ENCODE assay signal across 19 cellular contexts in genomic region chr7:23212395-23212794, GRCh38. TPM values are rescaled to one million over a fixed set of nuclear protein-coding genes. Genes with fewer than 3 reads are reported as not detected.
DNase-seq lines count a peak whose midpoint lies in the region; ATAC-seq, FAIRE-seq and TF ChIP-seq lines count a peak whose summit lies in the region.
"Had no signal": no experiment of that assay in that cellular context is flagged by ENCODE, and none has a peak within 500 bp of the region (broad histone marks: within the 10 kb centered on the region; RNA-seq: fewer than 3 reads in every experiment).

No MANE protein-coding gene starts in this region.

- peak overlapping the region; percentile 61 for H3K27ac ChIP-seq in VCaP
- H3K27ac ChIP-seq in H1 (ENCODE audit: low read depth, low read length) = no peak overlapping the region
- H3K27ac ChIP-seq: A549, HL-60, KMS-11 had no signal

- TF ChIP-seq CTCF in VCaP (conservative IDR thresholded peaks at IDR 0.05) (no peak), H1 (IDR thresholded peaks at IDR 0.05; ENCODE audit: control extremely low read depth in 1 of 3, insufficient read depth in 1 of 3, low read depth in 1 of 3, low read length in 3 of 3) (no peak), nephron (IDR thresholded peaks at IDR 0.05; ENCODE audit: unreplicated experiment in 3 of 3) (no peak), type B pancreatic cell (conservative IDR thresholded peaks at IDR 0.05) (no peak)

- no peak for FAIRE-seq in H1 (lab: Jason Lieb, UNC)
- FAIRE-seq: A549, D721Med, H54, HTR-8/SVneo had no signal

- H3K9me3 ChIP-seq in H1 (ENCODE audit: insufficient read depth in 2 of 2, low read depth in 1 of 2, low read length in 1 of 2) = no peaks in the 10 kb centered on the region
- H3K9me3 ChIP-seq: A549, Caco-2 had no signal

- H2BK15ac ChIP-seq in H1 (ENCODE audit: low read length) = no peak overlapping the region

- no peak overlapping the region for H3K4ac ChIP-seq in H1 (replicated peaks; ENCODE audit: insufficient read length, low read depth, low read length)

- POLR2A ChIA-PET in H1 (lab: Charles Lee; ENCODE audit: partially characterized antibody) = interaction anchor here (0.8 to 2.0 kb wide), 5 partner anchors 9 to 402 kb away, joined by 3 to 5 read pairs (median 4); no protein-coding TSS in a partner anchor

- H3K36me3 Mint-ChIP-seq in nephron (ENCODE audit: low read depth) = no peaks in the 10 kb centered on the region
- H3K36me3 Mint-ChIP-seq in type B pancreatic cell = no peaks in the 10 kb centered on the region
- no peaks in the 10 kb centered on the region for H3K36me3 Mint-ChIP-seq in activated T-cell treated with anti-CD3 and anti-CD28 coated beads, Interleukin-2, amount 50 U/mL, for 72 hours (ENCODE audit: insufficient read depth in 2 of 2)

- no peak for DNase-seq in H1 (ENCODE audit: low read depth in 1 of 2, low spot score in 2 of 2)
- DNase-seq in type B pancreatic cell (ENCODE audit: extremely low spot score, unreplicated experiment) = no peak
- DNase-seq in activated T-cell treated with anti-CD3 and anti-CD28 coated beads, Interleukin-2, amount 50 U/mL, for 72 hours = no peak
- no peak for DNase-seq in activated effector memory CD4-positive, alpha-beta T cell treated with anti-CD3 and anti-CD28 coated beads, Interleukin-2, amount 50 U/mL, for 16 hours
- DNase-seq: AML-193; Caco-2; CD4-positive, alpha-beta T cell; GF-D8; HCEC 1CT had no signal

- TF ChIP-seq POLR2A in H1 (IDR thresholded peaks at IDR 0.05; ENCODE audit: control extremely low read depth in 1 of 2, low read depth in 2 of 2, low read length in 2 of 2) = no peak

- WGBS in H1 (ENCODE audit: extremely low coverage in 1 of 2, insufficient coverage in 1 of 2, insufficient read length in 1 of 2, insufficient replicate concordance in 2 of 2, low coverage in 1 of 2, low lambda C conversion rate in 2 of 2, missing lambda C conversion rate in 1 of 2), 2 experiments = 80% methylated on average over 2 of the region's 2 CpGs; no CpG with 5 or more reads in 1 of the 2 experiments

- no peaks in the 10 kb centered on the region for H4K20me1 ChIP-seq in H1 (replicated peaks in 1 of 2; ENCODE audit: control insufficient read depth in 1 of 2, insufficient read depth in 2 of 2, low read length in 2 of 2)

- H2AK5ac ChIP-seq in H1 (ENCODE audit: low read depth, low read length) = no peak overlapping the region

- no peak overlapping the region for H3K4me3 Mint-ChIP-seq in nephron
- H3K4me3 Mint-ChIP-seq in type B pancreatic cell = peak overlapping the region; percentile 30
- H3K4me3 Mint-ChIP-seq in activated T-cell treated with anti-CD3 and anti-CD28 coated beads, Interleukin-2, amount 50 U/mL, for 72 hours = no peak overlapping the region
- H3K4me3 Mint-ChIP-seq: CD4-positive, alpha-beta T cell; IgD-negative memory B cell had no signal

- no peak overlapping the region for H2BK120ac ChIP-seq in H1 (replicated peaks; ENCODE audit: low read depth, low read length)

- no peak overlapping the region; a peak in 1 of 4 replicates for H3K4me2 ChIP-seq in H1 (ENCODE audit: insufficient read depth in 1 of 2, low read depth in 2 of 2, low read length in 2 of 2)
- H3K4me2 ChIP-seq: A549, KMS-11 had no signal

- no peak overlapping the region for H2BK12ac ChIP-seq in H1 (ENCODE audit: low read depth, low read length)

- H3K79me2 ChIP-seq in H1 (ENCODE audit: control insufficient read depth in 1 of 2, insufficient read depth in 2 of 2, low read length in 2 of 2) = no peaks in the 10 kb centered on the region

- H3K23ac ChIP-seq in H1 (ENCODE audit: insufficient read length) = no peak overlapping the region

- CTCF ChIA-PET in H1 (lab: Charles Lee; ENCODE audit: partially characterized antibody) = no interaction called here

- H3K56ac ChIP-seq in H1 (replicated peaks; ENCODE audit: insufficient read length, low read depth, low read length) = no peak overlapping the region

- H3K27ac Mint-ChIP-seq in nephron = peak overlapping the region; percentile 95 to 98 (median 96)
- peak overlapping the region; percentile 81 for H3K27ac Mint-ChIP-seq in type B pancreatic cell
- H3K27ac Mint-ChIP-seq in activated T-cell treated with anti-CD3 and anti-CD28 coated beads, Interleukin-2, amount 50 U/mL, for 72 hours = no peak overlapping the region
- H3K27ac Mint-ChIP-seq: CD4-positive, alpha-beta T cell; IgD-negative memory B cell had no signal

- no peaks in the 10 kb centered on the region; a peak in 2 of 7 replicates for H3K27me3 ChIP-seq in H1 (replicated peaks in 1 of 4; ENCODE audit: control insufficient read depth in 3 of 4, extremely low read depth in 1 of 4, insufficient read depth in 3 of 4, low read length in 3 of 4)

- no peaks in the 10 kb centered on the region for H3K36me3 ChIP-seq in H1 (ENCODE audit: control insufficient read depth in 2 of 4, insufficient read depth in 4 of 4, low read length in 3 of 4)

- H3K4me1 ChIP-seq in H1 (replicated peaks in 1 of 4; ENCODE audit: control insufficient read depth in 3 of 4, insufficient read depth in 4 of 4, low read length in 3 of 4) = no peaks in the 10 kb centered on the region; a peak in 2 of 7 replicates
- H3K4me1 ChIP-seq: A549 had no signal

- no peaks in the 10 kb centered on the region for H3K23me2 ChIP-seq in H1 (ENCODE audit: low read depth, low read length)

- no peak for TF ChIP-seq EP300 in H1 (IDR thresholded peaks at IDR 0.05; ENCODE audit: borderline replicate concordance in 1 of 2, low read depth in 2 of 2, low read length in 2 of 2)

- no peak overlapping the region for H3K9ac ChIP-seq in H1 (replicated peaks in 1 of 4; ENCODE audit: extremely low read depth in 1 of 4, low read depth in 3 of 4, low read length in 3 of 4)
- H3K9ac ChIP-seq: KMS-11 had no signal

- H2BK20ac ChIP-seq in H1 (ENCODE audit: low read length) = no peak overlapping the region

- H4K91ac ChIP-seq in H1 (replicated peaks; ENCODE audit: insufficient read length, low read length) = no peak overlapping the region

- H3K9me3 Mint-ChIP-seq in nephron (no peaks in the 10 kb centered on the region), type B pancreatic cell (no peaks in the 10 kb centered on the region)
- H3K9me3 Mint-ChIP-seq in activated T-cell treated with anti-CD3 and anti-CD28 coated beads, Interleukin-2, amount 50 U/mL, for 72 hours = no peaks in the 10 kb centered on the region
- H3K9me3 Mint-ChIP-seq: CD4-positive, alpha-beta T cell; IgD-negative memory B cell had no signal

- no peak overlapping the region for H2BK5ac ChIP-seq in H1 (ENCODE audit: low read depth, low read length)

- H3K18ac ChIP-seq in H1 (ENCODE audit: extremely low read depth, low read length) = no peak overlapping the region

- no peak overlapping the region for H3K14ac ChIP-seq in H1 (ENCODE audit: insufficient read length)

- no peak overlapping the region for H4K8ac ChIP-seq in H1 (ENCODE audit: extremely low read depth, insufficient read depth, low read length)

- H3K4me3 ChIP-seq in H1 (ENCODE audit: extremely low read depth in 1 of 4, insufficient read depth in 2 of 4, low read depth in 3 of 4, low read length in 4 of 4) = no peak overlapping the region
- H3K4me3 ChIP-seq: A549 had no signal

- no peak overlapping the region for H4K5ac ChIP-seq in H1 (ENCODE audit: insufficient read length, low read depth, low read length)

- peaks cover 3% of the 10 kb centered on the region for H3K27me3 Mint-ChIP-seq in nephron (ENCODE audit: low read depth)
- peaks cover under 1% of the 10 kb centered on the region for H3K27me3 Mint-ChIP-seq in type B pancreatic cell
- peaks cover 35% of the 10 kb centered on the region for H3K27me3 Mint-ChIP-seq in activated T-cell treated with anti-CD3 and anti-CD28 coated beads, Interleukin-2, amount 50 U/mL, for 72 hours (ENCODE audit: low read depth)

- no peak for TF ChIP-seq RAD21 in H1 (IDR thresholded peaks at IDR 0.05 in 1 of 2, conservative IDR thresholded peaks at IDR 0.05 in 1 of 2; ENCODE audit: low read depth in 2 of 2, low read length in 2 of 2)

- peak overlapping the region; percentile 28 for H2AFZ ChIP-seq in H1 (ENCODE audit: low read length)

- H3K4me1 Mint-ChIP-seq in nephron (peaks cover 21% of the 10 kb centered on the region), type B pancreatic cell (ENCODE audit: unreplicated experiment) (peaks cover 20% of the 10 kb centered on the region)
- no peaks in the 10 kb centered on the region for H3K4me1 Mint-ChIP-seq in activated T-cell treated with anti-CD3 and anti-CD28 coated beads, Interleukin-2, amount 50 U/mL, for 72 hours (ENCODE audit: low read depth)
- H3K4me1 Mint-ChIP-seq: IgD-negative memory B cell had no signal

- no peaks in the 10 kb centered on the region for H3K79me1 ChIP-seq in H1 (ENCODE audit: low read depth, low read length)

- no peak for ATAC-seq in HG03095 (IDR thresholded peaks at IDR 0.05; ENCODE audit: unreplicated experiment)
- no peak for ATAC-seq in activated T-cell treated with anti-CD3 and anti-CD28 coated beads, Interleukin-2, amount 50 U/mL, for 72 hours (replicated peaks in 1 of 2)
- ATAC-seq: A549 had no signal

TF ChIP-seq in H1, 55 proteins besides CTCF, POLR2A, EP300 and RAD21 (continues in another document):
- no peak for TF ChIP-seq KDM4A (IDR thresholded peaks at IDR 0.05; ENCODE audit: low read depth, low read length, severe bottlenecking)

RNA-seq across cellular contexts. Expression of gene NUP42, which starts 30.5 kb away (rescaled TPM):
- total RNA-seq in H1 (2021; fragmentation: NEBNext Ultra II Directional; extraction: Animal tissue kit (Norgen Biotek cat#: 25700)) = 27.8 and 31.8 TPM in 2 replicates
- 25.0 and 41.2 TPM in 2 replicates for polyA plus RNA-seq in H1 (2011; rRNA removed)
- 27.4 TPM for polyA plus RNA-seq in H1 (2011; cell fraction: cytosol; rRNA removed)
- 38.5 TPM for polyA plus RNA-seq in H1 (2011; cell fraction: nucleus; rRNA removed)
- polyA plus RNA-seq in H1 (2012, experiment 1 of 2) = 30.0 to 35.3 TPM (median 33.6 TPM) in 4 replicates
- 10.1 TPM for polyA plus RNA-seq in H1 (2012, experiment 2 of 2)
- 21.7 TPM for polyA plus RNA-seq in H1 (2013, experiment 1 of 2)
- polyA plus RNA-seq in H1 (2013, experiment 2 of 2) = 22.1 TPM
- 22.2 and 29.8 TPM in 2 replicates for polyA minus RNA-seq in H1 (2011; rRNA and poly(A)+ RNA removed)
- polyA minus RNA-seq in H1 (2011; cell fraction: cytosol; rRNA and poly(A)+ RNA removed) = 16.6 TPM
- polyA minus RNA-seq in H1 (2011; cell fraction: nucleus; rRNA and poly(A)+ RNA removed) = 21.3 TPM
- total RNA-seq in type B pancreatic cell (ENCODE audit: low replicate concordance) = 22.3 and 38.4 TPM in 2 replicates
- total RNA-seq in activated T-cell treated with anti-CD3 and anti-CD28 coated beads, Interleukin-2, amount 50 U/mL, for 72 hours = 10 to 100 TPM; 38.4 to 41.5 TPM

RNA-seq across cellular contexts. Expression of gene GPNMB, which starts 34.2 kb away (rescaled TPM):
- 0.52 and 1.1 TPM in 2 replicates for total RNA-seq in H1 (2021; fragmentation: NEBNext Ultra II Directional; extraction: Animal tissue kit (Norgen Biotek cat#: 25700))
- polyA plus RNA-seq in H1 (2011; rRNA removed) = 0.61 and 1.4 TPM in 2 replicates
- polyA plus RNA-seq in H1 (2011; cell fraction: cytosol; rRNA removed) = 1.5 TPM
- polyA plus RNA-seq in H1 (2011; cell fraction: nucleus; rRNA removed) = 0.97 TPM
- 0.63 to 1.6 TPM (median 1.2 TPM) in 4 replicates for polyA plus RNA-seq in H1 (2012, experiment 1 of 2)
- polyA plus RNA-seq in H1 (2012, experiment 2 of 2) = 0.28 TPM
- 1.3 TPM for polyA plus RNA-seq in H1 (2013, experiment 1 of 2)
- 1.5 TPM for polyA plus RNA-seq in H1 (2013, experiment 2 of 2)
- 0.79 and 1.3 TPM in 2 replicates for polyA minus RNA-seq in H1 (2011; rRNA and poly(A)+ RNA removed)
- 1.0 TPM for polyA minus RNA-seq in H1 (2011; cell fraction: cytosol; rRNA and poly(A)+ RNA removed)
- 1.6 TPM for polyA minus RNA-seq in H1 (2011; cell fraction: nucleus; rRNA and poly(A)+ RNA removed)
- 7.0 and 13.3 TPM in 2 replicates for total RNA-seq in type B pancreatic cell (ENCODE audit: low replicate concordance)
- total RNA-seq in activated T-cell treated with anti-CD3 and anti-CD28 coated beads, Interleukin-2, amount 50 U/mL, for 72 hours = 1 to 10 TPM in 1 of 2 donors, under 1 TPM in 1; 0.88 to 1.1 TPM
- total RNA-seq: CD4-positive, alpha-beta T cell had no signal
- polyA plus RNA-seq: IgD-negative memory B cell had no signal
